Comparison of ENCODE assay signal across 1 cellular context in the genomic region with DNA sequence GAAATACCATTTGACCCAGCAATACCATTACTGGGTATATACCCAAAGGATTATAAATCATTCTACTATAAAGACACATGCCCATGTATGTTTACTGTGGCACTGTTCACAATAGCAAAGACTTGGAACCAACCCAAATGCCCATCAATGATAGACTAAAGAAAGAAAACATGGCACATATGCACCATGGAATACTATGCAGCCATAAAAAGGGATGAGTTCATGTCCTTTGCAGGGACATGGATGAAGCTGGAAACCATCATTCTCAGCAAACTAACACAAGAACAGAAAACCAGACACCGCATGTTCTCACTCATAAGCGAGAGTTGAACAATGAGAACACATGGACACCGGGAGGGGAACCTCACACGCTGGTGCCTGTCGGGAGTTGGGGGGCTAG.
TF ChIP-seq lines count a peak whose summit lies in the region.

No MANE protein-coding gene starts in this region.

TF ChIP-seq in HEK293, 187 proteins besides CTCF, POLR2A, EP300 and RAD21:
- TF ChIP-seq ZNF146 (tag by site-specific recombination; IDR thresholded peaks at IDR 0.05): peak; percentile 93
